31 cellular contexts compared by ENCODE assay signal in genomic region chr2:179853108-179853507, GRCh38.
"Had no signal": no experiment of that assay in that cellular context is flagged by ENCODE, and none has a peak within 500 bp of the region (broad histone marks: within the 10 kb centered on the region; RNA-seq: fewer than 3 reads in every experiment).

No MANE protein-coding gene starts in this region.

- H3K4me1 Mint-ChIP-seq: natural killer cell; nephron; neural progenitor cell; stimulated activated memory B cell treated with anti-CD40 and anti-IgM and Interleukin-4, amounts not matched to agents 10 μg/mL and 1 μg/mL and 100 μg/mL, for 72 hours; stimulated activated naive CD8-positive, alpha-beta T cell treated with anti-CD3 and anti-CD28 coated beads, Interleukin-15, amount 100 ng/mL, for 72 hours had no signal

- H3K27ac ChIP-seq: neural progenitor cell, ovary, parathyroid adenoma, psoas muscle, skin epidermis, spleen, suprapubic skin, testis, tibial artery, transverse colon, upper lobe of right lung, uterus had no signal

- H3K9me3 ChIP-seq: ovary, psoas muscle, spleen, suprapubic skin, testis, tibial artery, transverse colon, upper lobe of right lung, uterus had no signal

- H3K9me3 Mint-ChIP-seq: natural killer cell; nephron; neural progenitor cell; stimulated activated memory B cell treated with anti-CD40 and anti-IgM and Interleukin-4, amounts not matched to agents 10 μg/mL and 1 μg/mL and 100 μg/mL, for 72 hours; type B pancreatic cell had no signal

- H3K27me3 ChIP-seq: neural progenitor cell, ovary, suprapubic skin, testis, tibial artery, upper lobe of right lung had no signal

- H3K36me3 ChIP-seq: ovary, spleen, suprapubic skin, tibial artery, transverse colon, upper lobe of right lung, uterus had no signal

- H3K4me1 ChIP-seq: parathyroid adenoma, spleen, suprapubic skin, testis, tibial artery, transverse colon, upper lobe of right lung, uterus had no signal

- H3K27ac Mint-ChIP-seq: natural killer cell; nephron; neural progenitor cell; progenitor cell of endocrine pancreas; stimulated activated memory B cell treated with anti-CD40 and anti-IgM and Interleukin-4, amounts not matched to agents 10 μg/mL and 1 μg/mL and 100 μg/mL, for 72 hours; stimulated activated naive CD8-positive, alpha-beta T cell treated with anti-CD3 and anti-CD28 coated beads, Interleukin-15, amount 100 ng/mL, for 72 hours; type B pancreatic cell had no signal

- H3K4me2 ChIP-seq: neural progenitor cell, smooth muscle cell had no signal

- DNase-seq: natural killer cell; occipital lobe; ovary; posterior cingulate gyrus; psoas muscle; right cardiac atrium; spleen; stimulated activated CD4-positive, alpha-beta T cell treated with anti-CD3 and anti-CD28 coated beads, Interleukin-12 subunit alpha, Interleukin-12 subunit beta, amount 100 ng/mL, for 4 hours; stimulated activated CD4-positive, alpha-beta T cell treated with anti-CD3 and anti-CD28 coated beads, Interleukin-1b, Interleukin-23, amount 100 ng/mL, for 48 hours; stimulated activated CD4-positive, alpha-beta T cell treated with anti-CD3 and anti-CD28 coated beads, Interleukin-4, amount 100 ng/mL, for 1 hour; stimulated activated CD4-positive, alpha-beta T cell treated with anti-CD3 and anti-CD28 coated beads, Interleukin-4, amount 100 ng/mL, for 4 hours; stimulated activated CD8-positive, alpha-beta memory T cell treated with anti-CD3 and anti-CD28 coated beads, Interleukin-4, amount 100 ng/mL, for 48 hours; stimulated activated naive CD4-positive, alpha-beta T cell; stimulated activated naive CD8-positive, alpha-beta T cell treated with anti-CD3 and anti-CD28 coated beads, Interleukin-15, amount 100 ng/mL, for 72 hours; stimulated activated naive CD8-positive, alpha-beta T cell treated with anti-CD3 and anti-CD28 coated beads, Interleukin-15, Interleukin-2, amounts not matched to agents 100 U/mL and 50 U/mL, for 24 hours; substantia nigra; testis; tibial artery; transverse colon; upper lobe of right lung; uterus had no signal

- H3K4me3 ChIP-seq: neural progenitor cell, ovary, psoas muscle, skin epidermis, smooth muscle cell, spleen, suprapubic skin, testis, tibial artery, transverse colon, upper lobe of right lung, uterus had no signal

- H2AFZ ChIP-seq: neural progenitor cell, parathyroid adenoma had no signal

- ATAC-seq: natural killer cell; psoas muscle; right cardiac atrium; sciatic nerve; stimulated activated memory B cell treated with anti-CD40 and anti-IgM and Interleukin-4, amounts not matched to agents 10 μg/mL and 1 μg/mL and 100 μg/mL, for 72 hours; stimulated activated naive CD8-positive, alpha-beta T cell treated with anti-CD3 and anti-CD28 coated beads, Interleukin-15, amount 100 ng/mL, for 72 hours; stimulated activated naive CD8-positive, alpha-beta T cell treated with anti-CD3 and anti-CD28 coated beads, Interleukin-15, Interleukin-2, amounts not matched to agents 100 U/mL and 50 U/mL, for 24 hours; upper lobe of right lung had no signal

- H3K4me3 Mint-ChIP-seq: natural killer cell; nephron; neural progenitor cell; stimulated activated memory B cell treated with anti-CD40 and anti-IgM and Interleukin-4, amounts not matched to agents 10 μg/mL and 1 μg/mL and 100 μg/mL, for 72 hours; stimulated activated naive CD8-positive, alpha-beta T cell treated with anti-CD3 and anti-CD28 coated beads, Interleukin-15, amount 100 ng/mL, for 72 hours; type B pancreatic cell had no signal

- H3K79me2 ChIP-seq: parathyroid adenoma had no signal

- H3K36me3 Mint-ChIP-seq: natural killer cell; neural progenitor cell; stimulated activated memory B cell treated with anti-CD40 and anti-IgM and Interleukin-4, amounts not matched to agents 10 μg/mL and 1 μg/mL and 100 μg/mL, for 72 hours; type B pancreatic cell had no signal

- H3K9ac ChIP-seq: neural progenitor cell, parathyroid adenoma had no signal
